9 cellular contexts compared by ENCODE assay signal in the genomic region with DNA sequence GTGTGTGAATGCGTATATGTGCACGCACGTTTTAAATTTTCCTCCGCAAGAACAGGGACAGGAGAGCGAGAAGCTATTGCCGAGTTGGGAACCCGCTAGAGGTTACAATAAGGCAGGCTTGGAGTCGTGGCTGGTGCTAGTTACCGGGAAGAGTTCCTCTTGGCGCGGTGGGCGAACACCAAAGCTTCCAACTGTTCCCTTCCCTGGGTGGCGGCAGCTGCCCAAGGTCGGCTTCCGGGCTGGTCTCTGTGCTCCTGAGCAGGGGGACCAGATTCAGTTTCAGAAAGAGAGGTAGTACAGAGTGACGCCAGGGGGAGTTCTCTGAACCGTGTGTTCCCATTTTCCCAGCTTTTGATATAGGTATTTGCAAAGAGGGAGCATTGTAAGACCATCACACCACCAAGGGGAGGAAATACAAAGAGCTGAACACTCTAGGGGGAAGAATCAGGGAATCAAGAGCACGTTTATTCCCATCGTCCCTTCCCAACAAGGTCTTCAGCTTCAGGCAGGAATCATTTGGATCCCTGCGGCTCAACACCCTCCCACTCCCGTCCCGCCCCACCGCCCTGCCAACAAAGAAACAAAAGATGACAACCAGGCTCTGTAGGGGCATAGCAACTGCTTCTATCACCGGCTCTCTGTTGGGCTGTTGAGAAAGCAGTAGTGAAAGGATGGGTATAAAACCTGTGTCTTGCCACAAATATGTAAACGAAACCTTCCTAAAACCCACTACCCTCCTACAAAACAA.
DNase-seq lines count a peak whose midpoint lies in the region; ATAC-seq and TF ChIP-seq lines count a peak whose summit lies in the region.
"Had no signal": no experiment of that assay in that cellular context is flagged by ENCODE, and none has a peak within 500 bp of the region (broad histone marks: within the 10 kb centered on the region; RNA-seq: fewer than 3 reads in every experiment).

No MANE protein-coding gene starts in this region.

- H3K36me3 Mint-ChIP-seq in CD4-positive, CD25-positive, alpha-beta regulatory T cell: no peaks in the 10 kb centered on the region

- H3K79me2 ChIP-seq in mammary epithelial cell (ENCODE audit: insufficient read depth, low read length): no peaks in the 10 kb centered on the region

- H3K4me3 Mint-ChIP-seq in CD4-positive, CD25-positive, alpha-beta regulatory T cell: peak overlapping the region in 3 of 4 donors; percentile 74 to 79 (median 76)

- H3K4me1 Mint-ChIP-seq in CD4-positive, CD25-positive, alpha-beta regulatory T cell: peaks cover 0 to 19% (median 4%) of the 10 kb centered on the region in 4 donors

- H3K27me3 Mint-ChIP-seq in CD4-positive, CD25-positive, alpha-beta regulatory T cell: peaks cover 48% of the 10 kb centered on the region

- H3K9me3 ChIP-seq in CD4-positive, CD25-positive, alpha-beta regulatory T cell (ENCODE audit: control insufficient read depth in 2 of 2, low read length in 2 of 2): no peaks in the 10 kb centered on the region
- H3K9me3 ChIP-seq in mammary epithelial cell (replicated peaks; ENCODE audit: insufficient read depth, low read length) (no peaks in the 10 kb centered on the region), muscle layer of duodenum (ENCODE audit: control insufficient read depth in 1 of 2, low read length in 2 of 2) (no peaks in the 10 kb centered on the region)

- no peaks in the 10 kb centered on the region for H4K20me1 ChIP-seq in mammary epithelial cell (ENCODE audit: insufficient read depth, low read length)

- no peak for DNase-seq in CD4-positive, CD25-positive, alpha-beta regulatory T cell
- DNase-seq in NCI-H1105 (lab: John Stamatoyannopoulos, UW) (peak; percentile 42), mammary epithelial cell (no peak), KBM-7 (no peak), GDM1 (lab: John Stamatoyannopoulos, UW) (no peak), HCEC 1CT (no peak)

- ATAC-seq in CD4-positive, CD25-positive, alpha-beta regulatory T cell (ENCODE audit: low read depth in 2 of 2): no peak
- no peak for ATAC-seq in GM21576 (IDR thresholded peaks at IDR 0.05; ENCODE audit: unreplicated experiment)

- no peak overlapping the region for H3K27ac Mint-ChIP-seq in CD4-positive, CD25-positive, alpha-beta regulatory T cell

- TF ChIP-seq CTCF in mammary epithelial cell (conservative IDR thresholded peaks at IDR 0.05 in 1 of 2, IDR thresholded peaks at IDR 0.05 in 1 of 2; ENCODE audit: extremely low read depth in 1 of 2, insufficient read depth in 1 of 2, low read depth in 1 of 2, low read length in 2 of 2): no peak

- in situ Hi-C loops in mammary epithelial cell (cut with MboI; ENCODE audit: low sequenced_read_pairs in 2 of 2): no loop called here
- in situ Hi-C loops in KBM-7 (cut with MboI; ENCODE audit: low pct_unique_long_range_greater_than_20kb, low sequenced_read_pairs): no loop called here

- CTCF ChIA-PET in mammary epithelial cell (lab: Charles Lee; ENCODE audit: low non-redundant PET): no interaction called here

- 41% methylated on average over 19 of the region's 25 CpGs for WGBS in mammary epithelial cell (ENCODE audit: low coverage, missing lambda C conversion rate)

- dilution Hi-C loops in mammary epithelial cell (cut with HindIII; ENCODE audit: low sequenced_read_pairs): no loop called here

- H2AFZ ChIP-seq in mammary epithelial cell (ENCODE audit: low read depth, low read length): peak overlapping the region; percentile 39

- peaks cover 0 to 2% (median 0%) of the 10 kb centered on the region in 7 donors for H3K9me3 Mint-ChIP-seq in CD4-positive, CD25-positive, alpha-beta regulatory T cell

- intact Hi-C loops in mammary epithelial cell (cut with micrococcal nuclease): no loop called here

- H3K4me1 ChIP-seq in CD4-positive, CD25-positive, alpha-beta regulatory T cell (ENCODE audit: control insufficient read depth, insufficient read depth, low read length, poor library complexity, severe bottlenecking): peaks cover 14% of the 10 kb centered on the region
- H3K4me1 ChIP-seq in mammary epithelial cell (ENCODE audit: insufficient read depth, low read length) (peaks cover 3% of the 10 kb centered on the region), muscle layer of duodenum (ENCODE audit: control insufficient read depth in 1 of 2, insufficient read depth in 2 of 2, low read length in 2 of 2) (peaks cover 0 to 4% of the 10 kb centered on the region in 2 donors)
- H3K4me1 ChIP-seq: foreskin keratinocyte had no signal

- no peak overlapping the region for H3K4me3 ChIP-seq in CD4-positive, CD25-positive, alpha-beta regulatory T cell (ENCODE audit: low read depth, low read length)
- H3K4me3 ChIP-seq in mammary epithelial cell (replicated peaks in 1 of 3; ENCODE audit: insufficient read depth in 1 of 3, low read depth in 2 of 3, low read length in 3 of 3) (peak overlapping the region in 1 of 3 experiments; percentile 15), muscle layer of duodenum (ENCODE audit: low read depth in 1 of 2, low read length in 2 of 2) (peak overlapping the region; percentile 50 to 69)

- no peaks in the 10 kb centered on the region for H3K36me3 ChIP-seq in CD4-positive, CD25-positive, alpha-beta regulatory T cell (ENCODE audit: control insufficient read depth, insufficient read depth, low read length)
- no peaks in the 10 kb centered on the region for H3K36me3 ChIP-seq in mammary epithelial cell (ENCODE audit: insufficient read depth, low read length)
- no peaks in the 10 kb centered on the region for H3K36me3 ChIP-seq in muscle layer of duodenum (ENCODE audit: control insufficient read depth in 1 of 2, insufficient read depth in 2 of 2, low read length in 2 of 2)

- no peak overlapping the region for H3K9ac ChIP-seq in mammary epithelial cell (ENCODE audit: insufficient read depth, low read length)

- H3K27ac ChIP-seq in CD4-positive, CD25-positive, alpha-beta regulatory T cell (ENCODE audit: insufficient read depth, low read length, poor library complexity, severe bottlenecking): no peak overlapping the region
- H3K27ac ChIP-seq in mammary epithelial cell (ENCODE audit: insufficient read depth, low read depth, low read length) (no peak overlapping the region), muscle layer of duodenum (ENCODE audit: low read length) (peak overlapping the region; percentile 23)
- H3K27ac ChIP-seq: foreskin keratinocyte had no signal

- no peak overlapping the region for H3K4me2 ChIP-seq in mammary epithelial cell (ENCODE audit: insufficient read depth, low read depth, low read length)

- peaks cover 4% of the 10 kb centered on the region for H3K27me3 ChIP-seq in CD4-positive, CD25-positive, alpha-beta regulatory T cell (ENCODE audit: control insufficient read depth, insufficient read depth, low read length)
- H3K27me3 ChIP-seq in mammary epithelial cell (ENCODE audit: insufficient read depth, low read length) (peaks cover 9% of the 10 kb centered on the region), muscle layer of duodenum (ENCODE audit: low read depth, low read length) (no peaks in the 10 kb centered on the region)

- no TSS peak for BruUV-seq in mammary epithelial cell (replicated peaks; lab: Mats Ljungman, UMichigan)
